Comparison of ENCODE assay signal across 9 cellular contexts in genomic region chr11:18615628-18616392, GRCh38. TPM values are rescaled to one million over a fixed set of nuclear protein-coding genes. Genes with fewer than 3 reads are reported as not detected.
A peak's percentile ranks its signal among the peaks of the same experiment; 100 is the strongest.
DNase-seq lines count a peak whose midpoint lies in the region; ATAC-seq lines count a peak whose summit lies in the region.
"Had no signal": no experiment of that assay in that cellular context is flagged by ENCODE, and none has a peak within 500 bp of the region (broad histone marks: within the 10 kb centered on the region; RNA-seq: fewer than 3 reads in every experiment).

No MANE protein-coding gene starts in this region.

- H3K27me3 ChIP-seq in SJCRH30 = no peaks in the 10 kb centered on the region

- peak overlapping the region; percentile 91 for H3K27ac Mint-ChIP-seq in activated CD4-positive, alpha-beta T cell treated with anti-CD3 and anti-CD28 coated beads for 36 hours

- peaks cover 48% of the 10 kb centered on the region for H3K4me1 Mint-ChIP-seq in activated CD4-positive, alpha-beta T cell treated with anti-CD3 and anti-CD28 coated beads for 36 hours

- no peaks in the 10 kb centered on the region for H3K9me3 Mint-ChIP-seq in activated CD4-positive, alpha-beta T cell treated with anti-CD3 and anti-CD28 coated beads for 36 hours (ENCODE audit: low read depth)

- H3K27me3 Mint-ChIP-seq in activated CD4-positive, alpha-beta T cell treated with anti-CD3 and anti-CD28 coated beads for 36 hours = no peaks in the 10 kb centered on the region

- H3K36me3 ChIP-seq in SJCRH30 = peaks cover 37% of the 10 kb centered on the region

- ATAC-seq in activated CD4-positive, alpha-beta T cell treated with anti-CD3 and anti-CD28 coated beads for 36 hours = peak; percentile 83
- ATAC-seq in HG02943 (IDR thresholded peaks at IDR 0.05; ENCODE audit: low read depth, unreplicated experiment) (peak; percentile 80), GM19324 (IDR thresholded peaks at IDR 0.05; ENCODE audit: low FRiP score, unreplicated experiment) (no peak)
- ATAC-seq: mucosa of descending colon had no signal

- H3K27ac ChIP-seq in SJCRH30 = no peak overlapping the region

- CTCF ChIA-PET in activated CD4-positive, alpha-beta T cell treated with anti-CD3 and anti-CD28 coated beads for 36 hours (lab: Charles Lee) = interaction anchor here (0.9 to 4.5 kb wide), 8 partner anchors 13 to 372 kb away, joined by 3 to 20 read pairs (median 5); no protein-coding TSS in a partner anchor

- no peaks in the 10 kb centered on the region for H3K9me3 ChIP-seq in SJCRH30 (replicated peaks)
- H3K9me3 ChIP-seq: mucosa of descending colon had no signal

- intact Hi-C loops in activated CD4-positive, alpha-beta T cell treated with anti-CD3 and anti-CD28 coated beads for 36 hours (cut with DNase I, micrococcal nuclease) = loop anchor here (1.0 to 5.0 kb wide), 6 partner anchors 18 to 89 kb away; partner anchors contain the start of genes SPTY2D1 (in 2 of the 2) and UEVLD (in 1 of the 2)

- H3K4me1 ChIP-seq in SJCRH30 = no peaks in the 10 kb centered on the region

- no peak overlapping the region for H3K4me3 ChIP-seq in SJCRH30
- H3K4me3 ChIP-seq: mucosa of descending colon had no signal

- peak overlapping the region; percentile 13 for H3K4me3 Mint-ChIP-seq in activated CD4-positive, alpha-beta T cell treated with anti-CD3 and anti-CD28 coated beads for 36 hours

- peaks cover 34% of the 10 kb centered on the region for H3K36me3 Mint-ChIP-seq in activated CD4-positive, alpha-beta T cell treated with anti-CD3 and anti-CD28 coated beads for 36 hours (ENCODE audit: low read depth)

- POLR2A ChIA-PET in activated CD4-positive, alpha-beta T cell treated with anti-CD3 and anti-CD28 coated beads for 36 hours (lab: Charles Lee) = interaction anchor here (0.6 to 2.5 kb wide), 4 partner anchors 18 to 1773 kb away, joined by 3 to 10 read pairs (median 4); partner anchors contain the start of gene SPTY2D1

- no peak for DNase-seq in activated CD4-positive, alpha-beta T cell treated with anti-CD3 and anti-CD28 coated beads for 36 hours
- DNase-seq in activated CD4-positive, alpha-beta T cell treated with anti-CD3 and anti-CD28 coated beads for 4 hours = no peak
- peak; percentile 41 for DNase-seq in SKM-1 treated with dmso at 0.1 percent for 144 hours (lab: John Stamatoyannopoulos, UW; ENCODE audit: unreplicated experiment)
- peak; percentile 19 for DNase-seq in putamen (ENCODE audit: low spot score)
- DNase-seq in NCI-H345 (lab: John Stamatoyannopoulos, UW) = no peak
- DNase-seq in SJCRH30 = no peak
- DNase-seq: mucosa of descending colon had no signal

RNA-seq across cellular contexts. Expression of gene MISFA, which starts 16.2 kb away (rescaled TPM):
- 1 to 10 TPM; 1.3 to 3.0 TPM for total RNA-seq in activated CD4-positive, alpha-beta T cell treated with anti-CD3 and anti-CD28 coated beads for 36 hours
- total RNA-seq in SJCRH30 (2014; rRNA removed; shearing (Covaris generic)) = 2.1 and 2.5 TPM in 2 replicates

RNA-seq across cellular contexts. Expression of gene SPTY2D1, which starts 18.3 kb away (rescaled TPM):
- total RNA-seq in activated CD4-positive, alpha-beta T cell treated with anti-CD3 and anti-CD28 coated beads for 36 hours = 10 to 100 TPM; 17.8 to 26.4 TPM
- total RNA-seq in SJCRH30 (2014; rRNA removed; shearing (Covaris generic)) = 21.9 and 23.8 TPM in 2 replicates

RNA-seq across cellular contexts. Expression of gene UEVLD, which starts 27.3 kb away (rescaled TPM):
- 10 to 100 TPM; 14.3 to 16.0 TPM for total RNA-seq in activated CD4-positive, alpha-beta T cell treated with anti-CD3 and anti-CD28 coated beads for 36 hours
- 14.9 and 17.8 TPM in 2 replicates for total RNA-seq in SJCRH30 (2014; rRNA removed; shearing (Covaris generic))

Comparison
In these comparisons a context has a peak if more than half of its experiments do, and no peak if none do; other contexts are left out.
1. DNase-seq: peak in SKM-1 treated with dmso at 0.1 percent for 144 hours (single experiment) and putamen (single experiment); none in activated CD4-positive, alpha-beta T cell treated with anti-CD3 and anti-CD28 coated beads for 36 hours (single experiment), activated CD4-positive, alpha-beta T cell treated with anti-CD3 and anti-CD28 coated beads for 4 hours (0 of 2), NCI-H345 (single experiment) and SJCRH30 (0 of 2).